In the genomic region with DNA sequence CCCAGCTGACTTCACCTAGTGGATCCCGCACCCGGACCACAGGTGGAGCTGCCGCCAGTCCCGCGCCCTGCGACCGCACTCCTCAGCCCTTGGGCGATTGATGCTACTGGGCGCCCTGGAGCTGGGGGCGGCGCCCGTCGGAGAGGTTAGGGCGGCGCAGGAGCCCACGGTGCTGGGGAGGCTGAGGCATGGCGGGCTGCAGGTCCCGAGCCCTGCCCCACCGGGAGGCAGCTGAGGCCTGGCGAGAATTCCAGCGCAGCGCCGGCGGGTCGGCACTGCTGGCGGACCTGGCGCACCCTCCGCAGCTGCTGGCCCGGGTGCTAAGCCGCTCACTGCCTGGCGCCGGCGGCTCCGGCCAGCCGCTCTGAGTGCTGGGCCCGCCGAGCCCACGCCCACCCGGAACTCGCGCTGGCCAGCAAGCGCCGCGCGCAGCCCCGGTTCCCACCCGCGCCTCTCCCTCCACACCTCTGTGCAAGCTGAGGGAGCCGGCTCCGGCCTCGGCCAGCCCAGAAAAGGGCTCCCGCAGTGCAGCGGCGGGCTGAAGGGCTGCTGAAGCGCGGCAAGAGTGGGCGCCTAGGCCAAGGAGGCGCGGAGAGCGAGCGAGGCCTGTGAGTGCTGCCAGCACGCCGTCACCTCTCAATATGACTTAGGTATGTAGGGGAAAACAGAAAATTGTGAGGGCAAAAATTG, we compare ENCODE assay signal across 11 cellular contexts.
"Had no signal": no experiment of that assay in that cellular context is flagged by ENCODE, and none has a peak within 500 bp of the region (broad histone marks: within the 10 kb centered on the region; RNA-seq: fewer than 3 reads in every experiment).

No MANE protein-coding gene starts in this region.

- H3K9me3 ChIP-seq: sigmoid colon had no signal

- H3K36me3 ChIP-seq: sigmoid colon, tibial nerve had no signal

- H3K4me3 ChIP-seq: sigmoid colon, tibial nerve had no signal

- H3K4me1 ChIP-seq: sigmoid colon, tibial nerve had no signal

- H3K27me3 ChIP-seq: dorsolateral prefrontal cortex, sigmoid colon, tibial nerve had no signal

- DNase-seq: activated CD4-positive, CD25-positive, alpha-beta regulatory T cell treated with anti-CD3 and anti-CD28 coated beads, Interleukin-2, amount 50 U/mL, for 72 hours; activated naive CD4-positive, alpha-beta T cell treated with anti-CD3 and anti-CD28 coated beads, Interleukin-2, amount 10 ng/mL, durations not matched to agents 7 days and 5 days; activated T-cell treated with anti-CD3 and anti-CD28 coated beads for 4 hours; dorsolateral prefrontal cortex; hippocampal formation; immature natural killer cell; nephron progenitor cell; sigmoid colon; stimulated activated CD4-positive, alpha-beta T cell treated with anti-CD3 and anti-CD28 coated beads, Interleukin-12 subunit alpha, Interleukin-12 subunit beta, amount 100 ng/mL, for 4 hours; stimulated activated CD4-positive, alpha-beta T cell treated with anti-CD3 and anti-CD28 coated beads, Interleukin-2, amount 100 ng/mL, for 24 hours had no signal

- H3K27ac ChIP-seq: dorsolateral prefrontal cortex, sigmoid colon, tibial nerve had no signal
